In genomic region chr9:20611751-20612287, GRCh38 we compare ENCODE assay signal across 1 cellular context.
TF ChIP-seq lines count a peak whose summit lies in the region.

No MANE protein-coding gene starts in this region.

TF ChIP-seq in A549, 52 proteins besides CTCF, POLR2A, EP300 and RAD21 (continued from another document):
- TF ChIP-seq CBX2 (IDR thresholded peaks at IDR 0.05; ENCODE audit: borderline replicate concordance, low read depth) (no peak), TFCP2L1 (CRISPR knock-in tag; IDR thresholded peaks at IDR 0.05) (no peak), GATA3 (IDR thresholded peaks at IDR 0.05; ENCODE audit: borderline replicate concordance) (peak; percentile 98), BHLHE40 (IDR thresholded peaks at IDR 0.05; ENCODE audit: low read depth, low read length) (no peak), ATOH8 (CRISPR knock-in tag; IDR thresholded peaks at IDR 0.05; ENCODE audit: low read depth) (no peak), ZSCAN20 (CRISPR knock-in tag; IDR thresholded peaks at IDR 0.05) (0 out of 2 replicates have a peak, but pooled peaks have one; percentile 74), PHF8 (IDR thresholded peaks at IDR 0.05; ENCODE audit: borderline replicate concordance, low read depth) (no peak), NPAS2 (CRISPR knock-in tag; IDR thresholded peaks at IDR 0.05; ENCODE audit: borderline replicate concordance) (no peak), MAFK (IDR thresholded peaks at IDR 0.05; ENCODE audit: partially characterized antibody) (peak; percentile 4), BCL3 (IDR thresholded peaks at IDR 0.05) (peak; percentile 94)
TF ChIP-seq in A549: peak in this region for 16.
